ENCODE assay signal across 21 cellular contexts in the genomic region with DNA sequence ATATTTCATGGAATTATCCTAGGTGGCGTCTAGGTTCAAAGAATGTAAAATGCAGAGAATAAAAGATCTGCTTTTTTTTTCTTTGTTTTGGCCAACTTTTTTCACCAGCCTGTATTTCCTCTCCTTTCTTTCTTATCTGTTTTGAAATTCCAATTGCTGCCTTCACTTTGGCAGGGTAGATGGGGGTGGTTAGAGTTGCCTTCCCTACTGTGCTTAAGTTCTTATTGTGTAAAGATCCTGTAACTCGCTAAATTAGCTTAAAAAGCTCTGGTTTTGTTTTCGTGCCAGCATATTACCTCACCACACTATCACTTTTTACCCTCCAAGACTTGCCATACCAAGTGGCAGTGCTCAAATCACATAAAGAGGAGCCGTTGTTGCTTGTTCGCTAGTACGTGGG.
A peak's percentile ranks its signal among the peaks of the same experiment; 100 is the strongest.
DNase-seq lines count a peak whose midpoint lies in the region; ATAC-seq, FAIRE-seq and TF ChIP-seq lines count a peak whose summit lies in the region.
"Had no signal": no experiment of that assay in that cellular context is flagged by ENCODE, and none has a peak within 500 bp of the region (broad histone marks: within the 10 kb centered on the region; RNA-seq: fewer than 3 reads in every experiment).

No MANE protein-coding gene starts in this region.

- H2BK20ac ChIP-seq in H1 (ENCODE audit: low read length) = no peak overlapping the region

- H3K56ac ChIP-seq in H1 (replicated peaks; ENCODE audit: insufficient read length, low read depth, low read length) = no peak overlapping the region

- H3K9me3 ChIP-seq in H1 (ENCODE audit: insufficient read depth in 2 of 2, low read depth in 1 of 2, low read length in 1 of 2) (no peaks in the 10 kb centered on the region), mesodermal cell (ENCODE audit: control insufficient read depth, low read length) (no peaks in the 10 kb centered on the region)
- H3K9me3 ChIP-seq: SJCRH30 had no signal

- no peak overlapping the region for H4K8ac ChIP-seq in H1 (ENCODE audit: extremely low read depth, insufficient read depth, low read length)

- TF ChIP-seq EP300 in H1 (IDR thresholded peaks at IDR 0.05; ENCODE audit: borderline replicate concordance in 1 of 2, low read depth in 2 of 2, low read length in 2 of 2) = no peak

- no peaks in the 10 kb centered on the region for H4K20me1 ChIP-seq in H1 (replicated peaks in 1 of 2; ENCODE audit: control insufficient read depth in 1 of 2, insufficient read depth in 2 of 2, low read length in 2 of 2)

- no peak overlapping the region for H2AK5ac ChIP-seq in H1 (ENCODE audit: low read depth, low read length)

- peaks cover 0 to 4% of the 10 kb centered on the region in 2 experiments; a peak in 1 of 4 replicates for H3K79me2 ChIP-seq in H1 (ENCODE audit: control insufficient read depth in 1 of 2, insufficient read depth in 2 of 2, low read length in 2 of 2)

- no peak for TF ChIP-seq CTCF in H1 (IDR thresholded peaks at IDR 0.05; ENCODE audit: control extremely low read depth in 1 of 3, insufficient read depth in 1 of 3, low read depth in 1 of 3, low read length in 3 of 3)

- H2BK15ac ChIP-seq in H1 (ENCODE audit: low read length) = no peak overlapping the region

- no peak overlapping the region; a peak in 1 of 7 replicates for H3K9ac ChIP-seq in H1 (replicated peaks in 1 of 4; ENCODE audit: extremely low read depth in 1 of 4, low read depth in 3 of 4, low read length in 3 of 4)

- H3K18ac ChIP-seq in H1 (ENCODE audit: extremely low read depth, low read length) = no peak overlapping the region; the same call in 1 of the 2 replicates

- H4K91ac ChIP-seq in H1 (replicated peaks; ENCODE audit: insufficient read length, low read length) = no peak overlapping the region

- ATAC-seq in effector memory CD8-positive, alpha-beta T cell (replicated peaks) = no peak
- ATAC-seq: Panc1 had no signal

- no peaks in the 10 kb centered on the region; a peak in 1 of 8 replicates for H3K36me3 ChIP-seq in H1 (ENCODE audit: control insufficient read depth in 2 of 4, insufficient read depth in 4 of 4, low read length in 3 of 4)
- H3K36me3 ChIP-seq in mesodermal cell (ENCODE audit: control insufficient read depth, insufficient read depth, low read length) = no peaks in the 10 kb centered on the region
- H3K36me3 ChIP-seq: SJCRH30 had no signal

- peak overlapping the region; percentile 27 to 45; a peak in 3 of 4 replicates for H3K4me2 ChIP-seq in H1 (ENCODE audit: insufficient read depth in 1 of 2, low read depth in 2 of 2, low read length in 2 of 2)

- H2AFZ ChIP-seq in H1 (ENCODE audit: low read length) = no peak overlapping the region

- H3K4ac ChIP-seq in H1 (replicated peaks; ENCODE audit: insufficient read length, low read depth, low read length) = no peak overlapping the region

- FAIRE-seq in H1 (lab: Jason Lieb, UNC) = peak; percentile 52
- FAIRE-seq: H54 had no signal

- H3K27me3 ChIP-seq in H1 (replicated peaks in 1 of 4; ENCODE audit: control insufficient read depth in 3 of 4, extremely low read depth in 1 of 4, insufficient read depth in 3 of 4, low read length in 3 of 4) = no peaks in the 10 kb centered on the region
- H3K27me3 ChIP-seq: SJCRH30 had no signal

- no peaks in the 10 kb centered on the region for H3K36me3 Mint-ChIP-seq in effector memory CD8-positive, alpha-beta T cell (ENCODE audit: insufficient read depth)
- H3K36me3 Mint-ChIP-seq: CD8-positive, alpha-beta memory T cell; IgD-negative memory B cell had no signal

- H3K23ac ChIP-seq in H1 (ENCODE audit: insufficient read length) = no peak overlapping the region

- H3K23me2 ChIP-seq in H1 (ENCODE audit: low read depth, low read length) = no peaks in the 10 kb centered on the region

- 43% methylated on average over 6 of the region's 6 CpGs; no CpG with 5 or more reads in 1 of the 2 experiments for WGBS in H1 (ENCODE audit: extremely low coverage in 1 of 2, insufficient coverage in 1 of 2, insufficient read length in 1 of 2, insufficient replicate concordance in 2 of 2, low coverage in 1 of 2, low lambda C conversion rate in 2 of 2, missing lambda C conversion rate in 1 of 2), 2 experiments
- 0 to 61% methylated on average over 2 to 3 of the region's 6 CpGs for WGBS in mesodermal cell (ENCODE audit: insufficient coverage in 2 of 2), 2 experiments

- H3K27ac ChIP-seq in H1 (ENCODE audit: low read depth, low read length) = no peak overlapping the region
- peak overlapping the region; percentile 30 for H3K27ac ChIP-seq in mesodermal cell (ENCODE audit: low read depth, low read length, severe bottlenecking)
- H3K27ac ChIP-seq: HL-60, SJCRH30 had no signal

- CTCF ChIA-PET in H1 (lab: Charles Lee; ENCODE audit: partially characterized antibody) = interaction anchor here (0.6 to 1.0 kb wide), 3 partner anchors 14 to 1053 kb away, joined by 3 read pairs; no protein-coding TSS in a partner anchor

- H3K9me3 Mint-ChIP-seq in effector memory CD8-positive, alpha-beta T cell = peaks cover 12 to 23% of the 10 kb centered on the region in 2 donors

- no peak overlapping the region for H3K14ac ChIP-seq in H1 (ENCODE audit: insufficient read length)

- POLR2A ChIA-PET in H1 (lab: Charles Lee; ENCODE audit: partially characterized antibody) = no interaction called here

- no peak for TF ChIP-seq RAD21 in H1 (IDR thresholded peaks at IDR 0.05 in 1 of 2, conservative IDR thresholded peaks at IDR 0.05 in 1 of 2; ENCODE audit: low read depth in 2 of 2, low read length in 2 of 2)

- no peak overlapping the region for H2BK120ac ChIP-seq in H1 (replicated peaks; ENCODE audit: low read depth, low read length)

- no peaks in the 10 kb centered on the region for H3K27me3 Mint-ChIP-seq in effector memory CD8-positive, alpha-beta T cell
- H3K27me3 Mint-ChIP-seq: CD8-positive, alpha-beta memory T cell; IgD-negative memory B cell had no signal

- no peaks in the 10 kb centered on the region; the same call in 1 of the 2 replicates for H3K79me1 ChIP-seq in H1 (ENCODE audit: low read depth, low read length)

- H3K27ac Mint-ChIP-seq in effector memory CD8-positive, alpha-beta T cell = no peak overlapping the region
- H3K27ac Mint-ChIP-seq: CD8-positive, alpha-beta memory T cell; IgD-negative memory B cell had no signal

- TF ChIP-seq POLR2A in H1 (IDR thresholded peaks at IDR 0.05; ENCODE audit: control extremely low read depth in 1 of 2, low read depth in 2 of 2, low read length in 2 of 2) = no peak

- H3K4me1 Mint-ChIP-seq in effector memory CD8-positive, alpha-beta T cell (ENCODE audit: low read depth in 2 of 2) = no peaks in the 10 kb centered on the region
- H3K4me1 Mint-ChIP-seq: CD8-positive, alpha-beta memory T cell; IgD-negative memory B cell had no signal

- H3K4me3 Mint-ChIP-seq in effector memory CD8-positive, alpha-beta T cell = no peak overlapping the region
- H3K4me3 Mint-ChIP-seq: CD8-positive, alpha-beta memory T cell; IgD-negative memory B cell had no signal

- H2BK5ac ChIP-seq in H1 (ENCODE audit: low read depth, low read length) = no peak overlapping the region

- H4K5ac ChIP-seq in H1 (ENCODE audit: insufficient read length, low read depth, low read length) = no peak overlapping the region

- peak overlapping the region in 1 of 4 experiments; percentile 23; a peak in 1 of 8 replicates for H3K4me3 ChIP-seq in H1 (ENCODE audit: extremely low read depth in 1 of 4, insufficient read depth in 2 of 4, low read depth in 3 of 4, low read length in 4 of 4)
- H3K4me3 ChIP-seq in mesodermal cell (ENCODE audit: extremely low read depth, insufficient read depth, low read length, poor library complexity, severe bottlenecking) = no peak overlapping the region
- H3K4me3 ChIP-seq: SJCRH30 had no signal

- H2BK12ac ChIP-seq in H1 (ENCODE audit: low read depth, low read length) = no peak overlapping the region

- H3K4me1 ChIP-seq in H1 (replicated peaks in 1 of 4; ENCODE audit: control insufficient read depth in 3 of 4, insufficient read depth in 4 of 4, low read length in 3 of 4) (peaks cover 0 to 8% (median 4%) of the 10 kb centered on the region in 4 experiments; a peak in 3 of 7 replicates), mesodermal cell (ENCODE audit: control insufficient read depth, insufficient read depth, low read length, poor library complexity, severe bottlenecking) (peaks cover 3% of the 10 kb centered on the region)
- H3K4me1 ChIP-seq: SJCRH30 had no signal

- peak; percentile 77 for DNase-seq in NCI-H226
- peak in 1 of 2 experiments; percentile 10 for DNase-seq in H1 (ENCODE audit: low read depth in 1 of 2, low spot score in 2 of 2)
- DNase-seq in SW480 (ENCODE audit: low spot score) = no peak
- DNase-seq in activated CD4-positive, alpha-beta T cell treated with anti-CD3 and anti-CD28 coated beads, Interleukin-2, amount 50 U/mL, for 48 hours = no peak
- no peak for DNase-seq in NCI-H1092 (lab: John Stamatoyannopoulos, UW)
- DNase-seq in effector memory CD8-positive, alpha-beta T cell = no peak
- DNase-seq: ACHN; C1 segment of cervical spinal cord; CD8-positive, alpha-beta memory T cell; DMS53; EL; Karpas-422; NCI-H1436; NCI-H1930; NCI-H526; SJCRH30 had no signal

TF ChIP-seq in H1, 55 proteins besides CTCF, POLR2A, EP300 and RAD21 (continues in another document):
- TF ChIP-seq KDM4A (IDR thresholded peaks at IDR 0.05; ENCODE audit: low read depth, low read length, severe bottlenecking) (no peak), CEBPB (IDR thresholded peaks at IDR 0.05; ENCODE audit: low read depth, low read length) (0 out of 2 replicates have a peak, but pooled peaks have one; percentile 4)
